Comparison of ENCODE assay signal across 18 cellular contexts in genomic region chr10:80988755-80989154, GRCh38.
DNase-seq lines count a peak whose midpoint lies in the region; ATAC-seq and TF ChIP-seq lines count a peak whose summit lies in the region.
"Had no signal": no experiment of that assay in that cellular context is flagged by ENCODE, and none has a peak within 500 bp of the region (broad histone marks: within the 10 kb centered on the region; RNA-seq: fewer than 3 reads in every experiment).

No MANE protein-coding gene starts in this region.

- WGBS in upper lobe of left lung, 2 donors = 36 to 55% methylated on average over 3 of the region's 3 CpGs

- no peak overlapping the region for H3K4me3 ChIP-seq in upper lobe of left lung
- H3K4me3 ChIP-seq: PC-9, SJSA1 had no signal

- H3K4me1 ChIP-seq in upper lobe of left lung = no peaks in the 10 kb centered on the region
- H3K4me1 ChIP-seq: BE2C, SJSA1 had no signal

- DNase-seq in NCI-H345 (lab: John Stamatoyannopoulos, UW) = peak; percentile 10
- DNase-seq in NCI-H345 treated with DMSO at 0.1 percent for 48 hours (lab: John Stamatoyannopoulos, UW; ENCODE audit: unreplicated experiment) = no peak
- no peak for DNase-seq in Kasumi-1 (lab: John Stamatoyannopoulos, UW)
- DNase-seq in iPS-NIHi11 (ENCODE audit: low spot score) = no peak
- no peak for DNase-seq in activated effector memory CD4-positive, alpha-beta T cell treated with Interleukin-2 at 50 U/mL for 16 hours
- no peak for DNase-seq in upper lobe of left lung
- DNase-seq: 8988T; BE2C; CD8-positive, alpha-beta T cell; DMS79 treated with DMSO at 0.1 percent for 48 hours; NCI-H1436; NCI-H2029; NCI-H2171 treated with DMSO at 0.1 percent for 48 hours; NCI-H524; PC-9 had no signal

- no peak overlapping the region for H3K27ac ChIP-seq in upper lobe of left lung
- H3K27ac ChIP-seq: PC-9, SJSA1 had no signal

- ATAC-seq in GM19438 (IDR thresholded peaks at IDR 0.05; ENCODE audit: low read depth, unreplicated experiment) (peak; percentile 69), HG03354 (IDR thresholded peaks at IDR 0.05; ENCODE audit: poor library complexity, severe bottlenecking, unreplicated experiment) (peak; percentile 79), upper lobe of left lung (ENCODE audit: low FRiP score in 2 of 2) (no peak)
- ATAC-seq: CD8-positive, alpha-beta T cell had no signal

- H3K36me3 ChIP-seq in upper lobe of left lung = no peaks in the 10 kb centered on the region
- H3K36me3 ChIP-seq: BE2C, SJSA1 had no signal

- no peaks in the 10 kb centered on the region for H3K9me3 ChIP-seq in upper lobe of left lung
- H3K9me3 ChIP-seq: BE2C, SJSA1 had no signal

- no peak for TF ChIP-seq POLR2A in upper lobe of left lung (IDR thresholded peaks at IDR 0.05)

- H3K27me3 ChIP-seq in upper lobe of left lung = no peaks in the 10 kb centered on the region
- H3K27me3 ChIP-seq: BE2C, SJSA1 had no signal

- no peak for TF ChIP-seq EP300 in upper lobe of left lung (IDR thresholded peaks at IDR 0.05)

- TF ChIP-seq CTCF in upper lobe of left lung (IDR thresholded peaks at IDR 0.05) = no peak

Comparison
In these comparisons a context has a peak if more than half of its experiments do, and no peak if none do; other contexts are left out.
1. ATAC-seq: peak in GM19438 (single experiment) and HG03354 (single experiment); none in upper lobe of left lung (0 of 2).